ENCODE assay signal across 8 cellular contexts in genomic region chr9:127396808-127397721, GRCh38. TPM values are rescaled to one million over a fixed set of nuclear protein-coding genes. Genes with fewer than 3 reads are reported as not detected.
DNase-seq lines count a peak whose midpoint lies in the region; ATAC-seq and TF ChIP-seq lines count a peak whose summit lies in the region.

TSS of gene SLC2A8 (plus strand) at chr9:127397169. CDS start at chr9:127397231, 62 bp downstream.

- ATAC-seq in HG02642 (IDR thresholded peaks at IDR 0.05; ENCODE audit: poor library complexity, unreplicated experiment) (peak; percentile 94), left cardiac atrium (peak; percentile 96 to 97)

- no peak within 1 kb of the TSS for H3K27ac Mint-ChIP-seq in T-helper 1 cell treated with Interleukin-12 subunit alpha and Interleukin-12 subunit beta and Interleukin-4 antibody, amounts not matched to agents 30 μg/mL and 1 μg/mL, for 36 hours
- peak within 1 kb of the TSS; percentile 89 for H3K27ac Mint-ChIP-seq in type B pancreatic cell

- peak within 1 kb of the TSS; percentile 67 for H3K4me3 ChIP-seq in GM12864 (ENCODE audit: low read depth, low read length)

- DNase-seq in GM12864 (ENCODE audit: low read depth) (peak; percentile 98), NCI-H1436 (lab: John Stamatoyannopoulos, UW) (peak; percentile 99), amygdala (lab: John Stamatoyannopoulos, UW) (peak; percentile 63 to 100 (median 99)), left cardiac atrium (peak; percentile 98), posterior cingulate gyrus (peak; percentile 98 to 100 (median 99)), type B pancreatic cell (ENCODE audit: extremely low spot score, unreplicated experiment) (peak; percentile 98)

- H3K9me3 Mint-ChIP-seq in T-helper 1 cell treated with Interleukin-12 subunit alpha and Interleukin-12 subunit beta and Interleukin-4 antibody, amounts not matched to agents 30 μg/mL and 1 μg/mL, for 36 hours = no peaks in the 10 kb centered on the region
- no peaks in the 10 kb centered on the region for H3K9me3 Mint-ChIP-seq in type B pancreatic cell

- intact Hi-C loops in left cardiac atrium (cut with DNase I) = no loop called here
- intact Hi-C loops in posterior cingulate gyrus (cut with DNase I) = loop anchor here (5.0 kb wide), 1 partner anchor 175 kb away; no protein-coding TSS in a partner anchor

- H3K27me3 Mint-ChIP-seq in T-helper 1 cell treated with Interleukin-12 subunit alpha and Interleukin-12 subunit beta and Interleukin-4 antibody, amounts not matched to agents 30 μg/mL and 1 μg/mL, for 36 hours (ENCODE audit: low read depth) = peaks cover 57% of the 10 kb centered on the region
- no peaks in the 10 kb centered on the region for H3K27me3 Mint-ChIP-seq in type B pancreatic cell

- peaks cover 9% of the 10 kb centered on the region for H3K4me1 Mint-ChIP-seq in T-helper 1 cell treated with Interleukin-12 subunit alpha and Interleukin-12 subunit beta and Interleukin-4 antibody, amounts not matched to agents 30 μg/mL and 1 μg/mL, for 36 hours (ENCODE audit: low read depth)
- H3K4me1 Mint-ChIP-seq in type B pancreatic cell (ENCODE audit: unreplicated experiment) = peaks cover 13% of the 10 kb centered on the region

- H3K4me3 Mint-ChIP-seq in T-helper 1 cell treated with Interleukin-12 subunit alpha and Interleukin-12 subunit beta and Interleukin-4 antibody, amounts not matched to agents 30 μg/mL and 1 μg/mL, for 36 hours = peak within 1 kb of the TSS; percentile 81
- H3K4me3 Mint-ChIP-seq in type B pancreatic cell = peak within 1 kb of the TSS; percentile 91

- peak; percentile 5 for TF ChIP-seq CTCF in GM12864 (IDR thresholded peaks at IDR 0.05; ENCODE audit: low read depth, low read length, missing control alignments)
- peak; percentile 46 for TF ChIP-seq CTCF in type B pancreatic cell (conservative IDR thresholded peaks at IDR 0.05)

- H3K36me3 Mint-ChIP-seq in T-helper 1 cell treated with Interleukin-12 subunit alpha and Interleukin-12 subunit beta and Interleukin-4 antibody, amounts not matched to agents 30 μg/mL and 1 μg/mL, for 36 hours (ENCODE audit: low read depth) = no peaks in the 10 kb centered on the region
- H3K36me3 Mint-ChIP-seq in type B pancreatic cell = no peaks in the 10 kb centered on the region

RNA-seq across cellular contexts. Expression of gene SLC2A8, which starts in this region (rescaled TPM):
- 10 to 100 TPM; 12.1 to 16.1 TPM for total RNA-seq in left cardiac atrium
- 40.2 and 53.1 TPM in 2 replicates for total RNA-seq in type B pancreatic cell (ENCODE audit: low replicate concordance)

Comparison
In these comparisons a context has a peak if more than half of its experiments do, and no peak if none do; other contexts are left out.
1. Peak in every context shown above with its lines: DNase-seq, ATAC-seq and H3K4me3 ChIP-seq.